ENCODE assay signal across 1 cellular context in genomic region chr2:63845866-63846265, GRCh38.
TF ChIP-seq lines count a peak whose summit lies in the region.

No MANE protein-coding gene starts in this region.

TF ChIP-seq in H1, 55 proteins besides CTCF, POLR2A, EP300 and RAD21:
- TF ChIP-seq TAF1 (IDR thresholded peaks at IDR 0.05; ENCODE audit: low read depth, low read length) (0 out of 2 replicates have a peak, but pooled peaks have one; percentile 24), POLR2AphosphoS5 (IDR thresholded peaks at IDR 0.05; ENCODE audit: low read depth, low read length) (no peak), TBP (IDR thresholded peaks at IDR 0.05; ENCODE audit: low read depth, low read length) (peak; percentile 41; the same call in 1 of the 2 replicates)
